In genomic region chr20:50077818-50078601, GRCh38 we compare ENCODE assay signal across 15 cellular contexts.
"Had no signal": no experiment of that assay in that cellular context is flagged by ENCODE, and none has a peak within 500 bp of the region (broad histone marks: within the 10 kb centered on the region; RNA-seq: fewer than 3 reads in every experiment).

No MANE protein-coding gene starts in this region.

- H3K27me3 Mint-ChIP-seq: activated CD4-positive, alpha-beta T cell treated with anti-CD3 and anti-CD28 coated beads, Interleukin-2, amount 10 ng/mL, durations not matched to agents 24 days and 14 days; stimulated activated naive CD8-positive, alpha-beta T cell treated with anti-CD3 and anti-CD28 coated beads, Interleukin-15, Interleukin-2, amounts not matched to agents 100 ng/mL and 50 ng/mL, for 24 hours had no signal

- H3K27ac ChIP-seq: coronary artery, prostate gland, vagina had no signal

- H3K4me1 ChIP-seq: prostate gland had no signal

- H3K27me3 ChIP-seq: heart left ventricle, vagina had no signal

- H3K9me3 Mint-ChIP-seq: activated CD4-positive, alpha-beta T cell treated with anti-CD3 and anti-CD28 coated beads, Interleukin-2, amount 10 ng/mL, durations not matched to agents 24 days and 14 days; stimulated activated naive CD8-positive, alpha-beta T cell treated with anti-CD3 and anti-CD28 coated beads, Interleukin-15, Interleukin-2, amounts not matched to agents 100 ng/mL and 50 ng/mL, for 24 hours; T-helper 1 cell treated with Interleukin-12 subunit alpha and Interleukin-12 subunit beta and Interleukin-4 antibody, amounts not matched to agents 30 μg/mL and 1 μg/mL, for 36 hours; WTC11 had no signal

- DNase-seq: activated CD4-positive, alpha-beta T cell treated with anti-CD3 and anti-CD28 coated beads, Interleukin-2, amount 10 ng/mL, durations not matched to agents 24 days and 14 days; activated CD8-positive, alpha-beta memory T cell treated with anti-CD3 and anti-CD28 coated beads for 24 hours; activated gamma-delta T cell; central memory CD4-positive, alpha-beta T cell; effector CD4-positive, alpha-beta T cell; mesendoderm; stimulated activated CD4-positive, alpha-beta T cell treated with anti-CD3 and anti-CD28 coated beads, Interleukin-4, amount 100 ng/mL, for 1 hour; stimulated activated CD8-positive, alpha-beta memory T cell treated with anti-CD3 and anti-CD28 coated beads, Interleukin-4, amount 100 ng/mL, for 48 hours had no signal

- H3K9me3 ChIP-seq: heart left ventricle, prostate gland, vagina had no signal

- H3K4me3 Mint-ChIP-seq: activated CD4-positive, alpha-beta T cell treated with anti-CD3 and anti-CD28 coated beads, Interleukin-2, amount 10 ng/mL, durations not matched to agents 24 days and 14 days; stimulated activated naive CD8-positive, alpha-beta T cell treated with anti-CD3 and anti-CD28 coated beads, Interleukin-15, Interleukin-2, amounts not matched to agents 100 ng/mL and 50 ng/mL, for 24 hours; T-helper 1 cell treated with Interleukin-12 subunit alpha and Interleukin-12 subunit beta and Interleukin-4 antibody, amounts not matched to agents 30 μg/mL and 1 μg/mL, for 36 hours; WTC11 had no signal

- H3K27ac Mint-ChIP-seq: activated CD4-positive, alpha-beta T cell treated with anti-CD3 and anti-CD28 coated beads, Interleukin-2, amount 10 ng/mL, durations not matched to agents 24 days and 14 days; stimulated activated naive CD8-positive, alpha-beta T cell treated with anti-CD3 and anti-CD28 coated beads, Interleukin-15, Interleukin-2, amounts not matched to agents 100 ng/mL and 50 ng/mL, for 24 hours; T-helper 1 cell treated with Interleukin-12 subunit alpha and Interleukin-12 subunit beta and Interleukin-4 antibody, amounts not matched to agents 30 μg/mL and 1 μg/mL, for 36 hours; WTC11 had no signal

- H3K4me3 ChIP-seq: coronary artery, heart left ventricle, prostate gland, vagina had no signal

- ATAC-seq: WTC11 had no signal
